Comparison of ENCODE assay signal across 26 cellular contexts in genomic region chr12:13088503-13088902, GRCh38. TPM values are rescaled to one million over a fixed set of nuclear protein-coding genes. Genes with fewer than 3 reads are reported as not detected.
"Had no signal": no experiment of that assay in that cellular context is flagged by ENCODE, and none has a peak within 500 bp of the region (broad histone marks: within the 10 kb centered on the region; RNA-seq: fewer than 3 reads in every experiment).

No MANE protein-coding gene starts in this region.

- DNase-seq: activated B cell treated with CpG ODN at 0.5 μM for 24 hours; activated CD4-positive, alpha-beta T cell treated with anti-CD3 and anti-CD28 coated beads, Interleukin-2, amount 10 ng/mL, durations not matched to agents 24 days and 14 days; activated CD8-positive, alpha-beta T cell treated with anti-CD3 and anti-CD28 coated beads for 36 hours; activated naive CD4-positive, alpha-beta T cell treated with Interleukin-2 at 50 U/mL for 16 hours; activated naive CD8-positive, alpha-beta T cell treated with anti-CD3 and anti-CD28 coated beads, Interleukin-2, amount 10 ng/mL, durations not matched to agents 7 days and 5 days; activated T-cell treated with anti-CD3 and anti-CD28 coated beads, Interleukin-2, amount 50 U/mL, for 24 hours; amygdala; body of pancreas; central memory CD4-positive, alpha-beta T cell; dorsolateral prefrontal cortex; erythroblast; heart right ventricle; immature natural killer cell; kidney glomerular epithelial cell; left ventricle myocardium superior; stimulated activated CD4-positive, alpha-beta T cell treated with anti-CD3 and anti-CD28 coated beads, Interleukin-12 subunit alpha, Interleukin-12 subunit beta, amount 100 ng/mL, for 4 hours; stimulated activated CD4-positive, alpha-beta T cell treated with anti-CD3 and anti-CD28 coated beads, Interleukin-1b, Interleukin-23, amount 100 ng/mL, for 48 hours; stimulated activated naive CD8-positive, alpha-beta T cell treated with anti-CD3 and anti-CD28 coated beads, Interleukin-15, Interleukin-2, amounts not matched to agents 100 U/mL and 50 U/mL, for 24 hours; substantia nigra; T-cell; tibial artery had no signal

- H3K4me1 Mint-ChIP-seq: immature natural killer cell, T-cell had no signal

- H3K9me3 Mint-ChIP-seq: activated B cell treated with CpG ODN at 0.5 μM for 24 hours; activated CD4-positive, alpha-beta T cell treated with anti-CD3 and anti-CD28 coated beads, Interleukin-2, amount 10 ng/mL, durations not matched to agents 24 days and 14 days; activated CD8-positive, alpha-beta T cell treated with anti-CD3 and anti-CD28 coated beads for 36 hours; activated naive CD8-positive, alpha-beta T cell treated with anti-CD3 and anti-CD28 coated beads, Interleukin-2, amount 10 ng/mL, durations not matched to agents 7 days and 5 days; activated T-cell treated with anti-CD3 and anti-CD28 coated beads, Interleukin-2, amount 50 U/mL, for 24 hours; activated T-helper 2 cell treated with anti-CD3 and anti-CD28 coated beads, Interferon-gamma antibody, Interleukin-2, Interleukin-4, amounts not matched to agents 10 μg/mL and 5 μg/mL and 100 μg/mL, durations not matched to agents 14 hours and 24 hours and 36 hours; immature natural killer cell; T-cell had no signal

- H3K27me3 ChIP-seq: body of pancreas, dorsolateral prefrontal cortex, gastroesophageal sphincter, heart right ventricle, tibial artery had no signal

- H3K4me3 Mint-ChIP-seq: activated B cell treated with CpG ODN at 0.5 μM for 24 hours; activated CD4-positive, alpha-beta T cell treated with anti-CD3 and anti-CD28 coated beads, Interleukin-2, amount 10 ng/mL, durations not matched to agents 24 days and 14 days; activated CD8-positive, alpha-beta T cell treated with anti-CD3 and anti-CD28 coated beads for 36 hours; activated naive CD8-positive, alpha-beta T cell treated with anti-CD3 and anti-CD28 coated beads, Interleukin-2, amount 10 ng/mL, durations not matched to agents 7 days and 5 days; activated T-cell treated with anti-CD3 and anti-CD28 coated beads, Interleukin-2, amount 50 U/mL, for 24 hours; immature natural killer cell; T-cell had no signal

- H3K9me3 ChIP-seq: body of pancreas, gastroesophageal sphincter, heart right ventricle, tibial artery had no signal

- H3K27me3 Mint-ChIP-seq: activated CD8-positive, alpha-beta T cell treated with anti-CD3 and anti-CD28 coated beads for 36 hours; activated naive CD8-positive, alpha-beta T cell treated with anti-CD3 and anti-CD28 coated beads, Interleukin-2, amount 10 ng/mL, durations not matched to agents 7 days and 5 days; activated T-cell treated with anti-CD3 and anti-CD28 coated beads, Interleukin-2, amount 50 U/mL, for 24 hours; T-cell had no signal

- H3K27ac ChIP-seq: body of pancreas, gastroesophageal sphincter, heart right ventricle, tibial artery had no signal

- H3K4me3 ChIP-seq: body of pancreas, dorsolateral prefrontal cortex, gastroesophageal sphincter, heart right ventricle, tibial artery had no signal

- H3K27ac Mint-ChIP-seq: activated B cell treated with CpG ODN at 0.5 μM for 24 hours; activated CD4-positive, alpha-beta T cell treated with anti-CD3 and anti-CD28 coated beads, Interleukin-2, amount 10 ng/mL, durations not matched to agents 24 days and 14 days; activated CD8-positive, alpha-beta T cell treated with anti-CD3 and anti-CD28 coated beads for 36 hours; activated naive CD8-positive, alpha-beta T cell treated with anti-CD3 and anti-CD28 coated beads, Interleukin-2, amount 10 ng/mL, durations not matched to agents 7 days and 5 days; activated T-cell treated with anti-CD3 and anti-CD28 coated beads, Interleukin-2, amount 50 U/mL, for 24 hours; activated T-helper 2 cell treated with anti-CD3 and anti-CD28 coated beads, Interferon-gamma antibody, Interleukin-2, Interleukin-4, amounts not matched to agents 10 μg/mL and 5 μg/mL and 100 μg/mL, durations not matched to agents 14 hours and 24 hours and 36 hours; immature natural killer cell; progenitor cell of endocrine pancreas; T-cell had no signal

RNA-seq across cellular contexts. Expression of gene GSG1, which starts 15.0 kb away (rescaled TPM):
- total RNA-seq: activated B cell treated with CpG ODN at 0.5 μM for 24 hours; activated CD4-positive, alpha-beta T cell treated with anti-CD3 and anti-CD28 coated beads, Interleukin-2, amount 10 ng/mL, durations not matched to agents 24 days and 14 days; activated CD8-positive, alpha-beta T cell treated with anti-CD3 and anti-CD28 coated beads for 36 hours; activated naive CD8-positive, alpha-beta T cell treated with anti-CD3 and anti-CD28 coated beads, Interleukin-2, amount 10 ng/mL, durations not matched to agents 7 days and 5 days; activated T-helper 2 cell treated with anti-CD3 and anti-CD28 coated beads, Interferon-gamma antibody, Interleukin-2, Interleukin-4, amounts not matched to agents 10 μg/mL and 5 μg/mL and 100 μg/mL, durations not matched to agents 14 hours and 24 hours and 36 hours; gastroesophageal sphincter; heart right ventricle; left ventricle myocardium superior; mononuclear cell; T-cell had no signal
- polyA plus RNA-seq: heart right ventricle, urinary bladder had no signal
